Comparison of ENCODE assay signal across 15 cellular contexts in the genomic region with DNA sequence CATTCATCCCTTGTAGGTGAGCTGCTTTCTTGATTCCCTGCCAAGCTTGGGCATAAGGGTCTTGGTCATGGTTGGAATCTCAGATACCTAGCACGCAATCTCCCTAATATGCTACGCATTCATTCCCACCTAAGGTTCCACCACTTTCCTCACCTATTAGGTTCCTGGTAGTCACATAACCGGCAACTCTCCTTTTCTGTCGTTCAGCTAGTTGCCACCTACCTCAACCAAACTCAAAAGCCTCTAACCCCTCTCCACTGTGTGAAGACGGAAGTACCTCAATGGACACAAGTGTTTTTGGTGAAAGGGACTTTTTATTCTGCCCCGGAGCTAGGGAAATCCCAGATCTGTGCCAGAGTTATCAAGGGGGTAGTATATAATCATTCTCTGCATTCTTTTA. TPM values are rescaled to one million over a fixed set of nuclear protein-coding genes. Genes with fewer than 3 reads are reported as not detected.
DNase-seq lines count a peak whose midpoint lies in the region; ATAC-seq, FAIRE-seq and TF ChIP-seq lines count a peak whose summit lies in the region.
"Had no signal": no experiment of that assay in that cellular context is flagged by ENCODE, and none has a peak within 500 bp of the region (broad histone marks: within the 10 kb centered on the region; RNA-seq: fewer than 3 reads in every experiment).

No MANE protein-coding gene starts in this region.

- no peak overlapping the region for H3K14ac ChIP-seq in H1 (ENCODE audit: insufficient read length)

- no peak overlapping the region for H3K56ac ChIP-seq in H1 (replicated peaks; ENCODE audit: insufficient read length, low read depth, low read length)

- no peaks in the 10 kb centered on the region for H3K9me3 ChIP-seq in H1 (ENCODE audit: insufficient read depth in 2 of 2, low read depth in 1 of 2, low read length in 1 of 2)
- H3K9me3 ChIP-seq: colonic mucosa, transverse colon had no signal

- no peak overlapping the region for H3K18ac ChIP-seq in H1 (ENCODE audit: extremely low read depth, low read length)

- no peak for DNase-seq in activated CD4-positive, alpha-beta T cell treated with anti-CD3 and anti-CD28 coated beads, Interleukin-2, amount 10 ng/mL, durations not matched to agents 24 days and 14 days
- DNase-seq in activated CD4-positive, alpha-beta T cell treated with anti-CD3 and anti-CD28 coated beads for 1 hour, result no peak
- DNase-seq in T-cell, result no peak
- no peak for DNase-seq in H1 (ENCODE audit: low read depth in 1 of 2, low spot score in 2 of 2)
- no peak for DNase-seq in stimulated activated effector memory CD8-positive, alpha-beta T cell treated with anti-CD3 and anti-CD28 coated beads, Interleukin-12 subunit alpha, Interleukin-12 subunit beta, amount 100 ng/mL, for 72 hours (ENCODE audit: low spot score in 2 of 2)
- DNase-seq in Ammon's horn (ENCODE audit: low spot score), result no peak
- no peak for DNase-seq in DMS53 treated with DMSO at 0.1 percent for 48 hours (lab: John Stamatoyannopoulos, UW; ENCODE audit: unreplicated experiment)
- no peak for DNase-seq in D341Med (ENCODE audit: low spot score)
- DNase-seq: anterior cingulate cortex, erythroblast, retina, T-helper 9 cell, transverse colon had no signal

- CTCF ChIA-PET in T-cell (lab: Charles Lee) (interaction anchor here (0.6 to 2.9 kb wide), 6 partner anchors 8 to 91 kb away, joined by 3 to 19 read pairs (median 10); no protein-coding TSS in a partner anchor), H1 (lab: Charles Lee; ENCODE audit: partially characterized antibody) (interaction anchor here (1.2 to 1.7 kb wide), 3 partner anchors 58 to 63 kb away, joined by 3 to 4 read pairs (median 3); no protein-coding TSS in a partner anchor)

- ATAC-seq in T-cell (replicated peaks in 1 of 4), result no peak
- no peak for ATAC-seq in stimulated activated effector memory CD8-positive, alpha-beta T cell treated with anti-CD3 and anti-CD28 coated beads, Interleukin-12 subunit alpha, Interleukin-12 subunit beta, amount 100 ng/mL, for 72 hours
- ATAC-seq: GM23338 had no signal

- no peak overlapping the region for H2BK20ac ChIP-seq in H1 (ENCODE audit: low read length)

- no peak for TF ChIP-seq RAD21 in H1 (IDR thresholded peaks at IDR 0.05 in 1 of 2, conservative IDR thresholded peaks at IDR 0.05 in 1 of 2; ENCODE audit: low read depth in 2 of 2, low read length in 2 of 2)

- H2AK5ac ChIP-seq in H1 (ENCODE audit: low read depth, low read length), result 0 out of 2 replicates have a peak overlapping the region, but pooled peaks have one; percentile 42

- TF ChIP-seq EP300 in H1 (IDR thresholded peaks at IDR 0.05; ENCODE audit: borderline replicate concordance in 1 of 2, low read depth in 2 of 2, low read length in 2 of 2), result no peak

- H3K79me2 ChIP-seq in H1 (ENCODE audit: control insufficient read depth in 1 of 2, insufficient read depth in 2 of 2, low read length in 2 of 2), result peaks cover 14 to 36% of the 10 kb centered on the region in 2 experiments

- no peak overlapping the region for H3K23ac ChIP-seq in H1 (ENCODE audit: insufficient read length)

- H2BK12ac ChIP-seq in H1 (ENCODE audit: low read depth, low read length), result peak overlapping the region; percentile 18; the same call in 1 of the 2 replicates

- H3K4me2 ChIP-seq in H1 (ENCODE audit: insufficient read depth in 1 of 2, low read depth in 2 of 2, low read length in 2 of 2), result no peak overlapping the region; a peak in 1 of 4 replicates

- H3K4me1 Mint-ChIP-seq in activated CD4-positive, alpha-beta T cell treated with anti-CD3 and anti-CD28 coated beads, Interleukin-2, amount 10 ng/mL, durations not matched to agents 24 days and 14 days, result peaks cover 34% of the 10 kb centered on the region
- H3K4me1 Mint-ChIP-seq in T-cell, result peaks cover 46 to 60% (median 54%) of the 10 kb centered on the region in 3 donors
- peaks cover 36% of the 10 kb centered on the region for H3K4me1 Mint-ChIP-seq in stimulated activated effector memory CD8-positive, alpha-beta T cell treated with anti-CD3 and anti-CD28 coated beads, Interleukin-12 subunit alpha, Interleukin-12 subunit beta, amount 100 ng/mL, for 72 hours

- no peaks in the 10 kb centered on the region for H3K9me3 Mint-ChIP-seq in activated CD4-positive, alpha-beta T cell treated with anti-CD3 and anti-CD28 coated beads, Interleukin-2, amount 10 ng/mL, durations not matched to agents 24 days and 14 days
- no peaks in the 10 kb centered on the region for H3K9me3 Mint-ChIP-seq in T-cell
- no peaks in the 10 kb centered on the region for H3K9me3 Mint-ChIP-seq in stimulated activated effector memory CD8-positive, alpha-beta T cell treated with anti-CD3 and anti-CD28 coated beads, Interleukin-12 subunit alpha, Interleukin-12 subunit beta, amount 100 ng/mL, for 72 hours
- H3K9me3 Mint-ChIP-seq: GM23338 had no signal

- no peak overlapping the region for H3K4me3 ChIP-seq in H1 (ENCODE audit: extremely low read depth in 1 of 4, insufficient read depth in 2 of 4, low read depth in 3 of 4, low read length in 4 of 4)
- H3K4me3 ChIP-seq: colonic mucosa had no signal

- intact Hi-C loops in activated CD4-positive, alpha-beta T cell treated with anti-CD3 and anti-CD28 coated beads, Interleukin-2, amount 10 ng/mL, durations not matched to agents 24 days and 14 days (cut with micrococcal nuclease), result loop anchor here (2.0 kb wide), 1 partner anchor 101 kb away; a partner anchor contains a TSS

- H3K4ac ChIP-seq in H1 (replicated peaks; ENCODE audit: insufficient read length, low read depth, low read length), result no peak overlapping the region

- H4K20me1 ChIP-seq in H1 (replicated peaks in 1 of 2; ENCODE audit: control insufficient read depth in 1 of 2, insufficient read depth in 2 of 2, low read length in 2 of 2), result no peaks in the 10 kb centered on the region

- peaks cover 3% of the 10 kb centered on the region for H3K27me3 Mint-ChIP-seq in activated CD4-positive, alpha-beta T cell treated with anti-CD3 and anti-CD28 coated beads, Interleukin-2, amount 10 ng/mL, durations not matched to agents 24 days and 14 days
- H3K27me3 Mint-ChIP-seq in T-cell, result peaks cover 9 to 10% of the 10 kb centered on the region in 2 donors

- H3K27me3 ChIP-seq in H1 (replicated peaks in 1 of 4; ENCODE audit: control insufficient read depth in 3 of 4, extremely low read depth in 1 of 4, insufficient read depth in 3 of 4, low read length in 3 of 4), result peaks cover 0 to 4% (median under 1%) of the 10 kb centered on the region in 4 experiments; a peak in 1 of 7 replicates
- H3K27me3 ChIP-seq: colonic mucosa had no signal

- no peak overlapping the region for H4K91ac ChIP-seq in H1 (replicated peaks; ENCODE audit: insufficient read length, low read length)

- H3K4me3 Mint-ChIP-seq in activated CD4-positive, alpha-beta T cell treated with anti-CD3 and anti-CD28 coated beads, Interleukin-2, amount 10 ng/mL, durations not matched to agents 24 days and 14 days, result peak overlapping the region; percentile 41
- peak overlapping the region; percentile 49 to 98 (median 92) for H3K4me3 Mint-ChIP-seq in T-cell
- H3K4me3 Mint-ChIP-seq in stimulated activated effector memory CD8-positive, alpha-beta T cell treated with anti-CD3 and anti-CD28 coated beads, Interleukin-12 subunit alpha, Interleukin-12 subunit beta, amount 100 ng/mL, for 72 hours, result peak overlapping the region; percentile 84

- no peak overlapping the region for H2BK120ac ChIP-seq in H1 (replicated peaks; ENCODE audit: low read depth, low read length)

- no peaks in the 10 kb centered on the region; the same call in 1 of the 2 replicates for H3K79me1 ChIP-seq in H1 (ENCODE audit: low read depth, low read length)

- no peak for TF ChIP-seq POLR2A in H1 (IDR thresholded peaks at IDR 0.05; ENCODE audit: control extremely low read depth in 1 of 2, low read depth in 2 of 2, low read length in 2 of 2)

- peak overlapping the region; percentile 94 for H3K27ac Mint-ChIP-seq in activated CD4-positive, alpha-beta T cell treated with anti-CD3 and anti-CD28 coated beads, Interleukin-2, amount 10 ng/mL, durations not matched to agents 24 days and 14 days
- H3K27ac Mint-ChIP-seq in T-cell, result peak overlapping the region; percentile 96 to 99
- H3K27ac Mint-ChIP-seq in stimulated activated effector memory CD8-positive, alpha-beta T cell treated with anti-CD3 and anti-CD28 coated beads, Interleukin-12 subunit alpha, Interleukin-12 subunit beta, amount 100 ng/mL, for 72 hours, result peak overlapping the region; percentile 98
- H3K27ac Mint-ChIP-seq: GM23338 had no signal

- no peak overlapping the region; the same call in 1 of the 2 replicates for H2BK15ac ChIP-seq in H1 (ENCODE audit: low read length)

- no peak overlapping the region for H3K27ac ChIP-seq in H1 (ENCODE audit: low read depth, low read length)

- no peak overlapping the region for H4K8ac ChIP-seq in H1 (ENCODE audit: extremely low read depth, insufficient read depth, low read length)

- H4K5ac ChIP-seq in H1 (ENCODE audit: insufficient read length, low read depth, low read length), result no peak overlapping the region

- no peak for TF ChIP-seq CTCF in H1 (IDR thresholded peaks at IDR 0.05; ENCODE audit: control extremely low read depth in 1 of 3, insufficient read depth in 1 of 3, low read depth in 1 of 3, low read length in 3 of 3)

- peaks cover 0 to 4% (median 1%) of the 10 kb centered on the region in 4 experiments; a peak in 2 of 7 replicates for H3K4me1 ChIP-seq in H1 (replicated peaks in 1 of 4; ENCODE audit: control insufficient read depth in 3 of 4, insufficient read depth in 4 of 4, low read length in 3 of 4)

- no peak overlapping the region for H2BK5ac ChIP-seq in H1 (ENCODE audit: low read depth, low read length)

- WGBS in H1 (ENCODE audit: extremely low coverage in 1 of 2, insufficient coverage in 1 of 2, insufficient read length in 1 of 2, insufficient replicate concordance in 2 of 2, low coverage in 1 of 2, low lambda C conversion rate in 2 of 2, missing lambda C conversion rate in 1 of 2), 2 experiments, result 79% methylated on average over 6 of the region's 6 CpGs; no CpG with 5 or more reads in 1 of the 2 experiments

- H3K36me3 Mint-ChIP-seq in activated CD4-positive, alpha-beta T cell treated with anti-CD3 and anti-CD28 coated beads, Interleukin-2, amount 10 ng/mL, durations not matched to agents 24 days and 14 days (ENCODE audit: low read depth), result peaks cover 11% of the 10 kb centered on the region
- H3K36me3 Mint-ChIP-seq in T-cell, result peaks cover 11% of the 10 kb centered on the region
- H3K36me3 Mint-ChIP-seq in stimulated activated effector memory CD8-positive, alpha-beta T cell treated with anti-CD3 and anti-CD28 coated beads, Interleukin-12 subunit alpha, Interleukin-12 subunit beta, amount 100 ng/mL, for 72 hours, result peaks cover 24% of the 10 kb centered on the region

- POLR2A ChIA-PET in T-cell (lab: Charles Lee) (interaction anchor here in 1 of 2 donors (0.7 to 1.1 kb wide), 2 partner anchors 8 to 82 kb away, joined by 3 to 4 read pairs; no protein-coding TSS in a partner anchor), H1 (lab: Charles Lee; ENCODE audit: partially characterized antibody) (no interaction called here)

- no peak for FAIRE-seq in H1 (lab: Jason Lieb, UNC)

- H3K36me3 ChIP-seq in H1 (ENCODE audit: control insufficient read depth in 2 of 4, insufficient read depth in 4 of 4, low read length in 3 of 4), result no peaks in the 10 kb centered on the region
- H3K36me3 ChIP-seq: colonic mucosa, transverse colon had no signal

- no peak overlapping the region for H3K9ac ChIP-seq in H1 (replicated peaks in 1 of 4; ENCODE audit: extremely low read depth in 1 of 4, low read depth in 3 of 4, low read length in 3 of 4)

- H3K23me2 ChIP-seq in H1 (ENCODE audit: low read depth, low read length), result peaks cover 8% of the 10 kb centered on the region

- H2AFZ ChIP-seq in H1 (ENCODE audit: low read length), result no peak overlapping the region

RNA-seq across cellular contexts. Expression of a gene that starts 1.3 kb away (rescaled TPM):
- total RNA-seq in activated CD4-positive, alpha-beta T cell treated with anti-CD3 and anti-CD28 coated beads, Interleukin-2, amount 10 ng/mL, durations not matched to agents 24 days and 14 days, result 40.9 and 43.2 TPM in 2 replicates
- 10 to 100 TPM; 63.8 to 85.9 (median 71.3) TPM for total RNA-seq in T-cell
- total RNA-seq in H1 (2021; fragmentation: NEBNext Ultra II Directional; extraction: Animal tissue kit (Norgen Biotek cat#: 25700)), result 45.1 and 46.1 TPM in 2 replicates
- 6.9 and 13.5 TPM in 2 replicates for polyA plus RNA-seq in H1 (2011; rRNA removed)
- 20.0 TPM for polyA plus RNA-seq in H1 (2011; cell fraction: cytosol; rRNA removed)
- 9.0 TPM for polyA plus RNA-seq in H1 (2011; cell fraction: nucleus; rRNA removed)
- polyA plus RNA-seq in H1 (2012, experiment 1 of 2), result 18.4 to 35.1 TPM (median 22.2 TPM) in 4 replicates
- 2.2 TPM for polyA plus RNA-seq in H1 (2012, experiment 2 of 2)
- 25.2 TPM for polyA plus RNA-seq in H1 (2013, experiment 1 of 2)
- 24.4 TPM for polyA plus RNA-seq in H1 (2013, experiment 2 of 2)
- polyA minus RNA-seq in H1 (2011; rRNA and poly(A)+ RNA removed), result 22.5 and 31.4 TPM in 2 replicates
- 14.2 TPM for polyA minus RNA-seq in H1 (2011; cell fraction: cytosol; rRNA and poly(A)+ RNA removed)
- 35.1 TPM for polyA minus RNA-seq in H1 (2011; cell fraction: nucleus; rRNA and poly(A)+ RNA removed)

Comparison
In these comparisons a context has a peak if more than half of its experiments do, and no peak if none do; other contexts are left out.
1. H3K4me3 Mint-ChIP-seq: peak in every context shown above with its lines; median percentile 92 in T-cell; 84 in stimulated activated effector memory CD8-positive, alpha-beta T cell treated with anti-CD3 and anti-CD28 coated beads, Interleukin-12 subunit alpha, Interleukin-12 subunit beta, amount 100 ng/mL, for 72 hours; 41 in activated CD4-positive, alpha-beta T cell treated with anti-CD3 and anti-CD28 coated beads, Interleukin-2, amount 10 ng/mL, durations not matched to agents 24 days and 14 days.